In genomic region chr5:179698935-179699639, GRCh38 we compare ENCODE assay signal across 8 cellular contexts. TPM values are rescaled to one million over a fixed set of nuclear protein-coding genes. Genes with fewer than 3 reads are reported as not detected.
DNase-seq lines count a peak whose midpoint lies in the region; ATAC-seq, FAIRE-seq and TF ChIP-seq lines count a peak whose summit lies in the region.

CANX (plus strand) TSS chr5:179698967; CDS start chr5:179705682, 6,715 bp downstream.

- no peak for DNase-seq in activated CD8-positive, alpha-beta memory T cell treated with anti-CD3 and anti-CD28 coated beads, Interleukin-2, amount 10 ng/mL, durations not matched to agents 7 days and 5 days
- DNase-seq in activated CD8-positive, alpha-beta memory T cell treated with anti-CD3 and anti-CD28 coated beads, Interleukin-2, amount 50 U/mL, for 48 hours: no peak
- DNase-seq in cardiac fibroblast (ENCODE audit: low read depth in 2 of 2) (no peak), left lung (no peak), superior temporal gyrus (ENCODE audit: extremely low spot score) (peak; percentile 38), RCC 7860 (ENCODE audit: low spot score) (no peak), HK-2 (ENCODE audit: unreplicated experiment) (no peak)

- H3K36me3 ChIP-seq in KOPT-K1 (ENCODE audit: insufficient read depth, low read length) (peaks cover 39% of the 10 kb centered on the region), left lung (peaks cover 0 to 15% of the 10 kb centered on the region in 2 donors)

- intact Hi-C loops in left lung (cut with DNase I): no loop called here

- H3K4me1 ChIP-seq in left lung: peaks cover 3 to 57% of the 10 kb centered on the region in 2 donors

- H3K36me3 Mint-ChIP-seq in activated CD8-positive, alpha-beta memory T cell treated with anti-CD3 and anti-CD28 coated beads, Interleukin-2, amount 10 ng/mL, durations not matched to agents 7 days and 5 days: peaks cover 38% of the 10 kb centered on the region

- ATAC-seq in activated CD8-positive, alpha-beta memory T cell treated with anti-CD3 and anti-CD28 coated beads, Interleukin-2, amount 10 ng/mL, durations not matched to agents 7 days and 5 days: no peak
- ATAC-seq in left lung: peak; percentile 9

- peak within 1 kb of the TSS; percentile 93 for H3K4me3 Mint-ChIP-seq in activated CD8-positive, alpha-beta memory T cell treated with anti-CD3 and anti-CD28 coated beads, Interleukin-2, amount 10 ng/mL, durations not matched to agents 7 days and 5 days

- no peak for TF ChIP-seq CTCF in cardiac fibroblast (IDR thresholded peaks at IDR 0.05; ENCODE audit: low read depth, low read length)
- no peak for TF ChIP-seq CTCF in left lung (IDR thresholded peaks at IDR 0.05)

- H3K9me3 Mint-ChIP-seq in activated CD8-positive, alpha-beta memory T cell treated with anti-CD3 and anti-CD28 coated beads, Interleukin-2, amount 10 ng/mL, durations not matched to agents 7 days and 5 days (ENCODE audit: low read depth): no peaks in the 10 kb centered on the region

- H3K9me3 ChIP-seq in KOPT-K1 (ENCODE audit: insufficient read depth, low read length, poor library complexity, severe bottlenecking) (no peaks in the 10 kb centered on the region), left lung (no peaks in the 10 kb centered on the region)

- H3K27ac ChIP-seq in KOPT-K1 (ENCODE audit: low read depth, low read length, poor library complexity, severe bottlenecking) (peak within 1 kb of the TSS; percentile 98), left lung (peak within 1 kb of the TSS; percentile 97 to 99)

- H3K27me3 Mint-ChIP-seq in activated CD8-positive, alpha-beta memory T cell treated with anti-CD3 and anti-CD28 coated beads, Interleukin-2, amount 10 ng/mL, durations not matched to agents 7 days and 5 days: no peaks in the 10 kb centered on the region

- H3K4me3 ChIP-seq in cardiac fibroblast (replicated peaks in 1 of 2; ENCODE audit: low read depth in 2 of 2, low read length in 2 of 2): peak within 1 kb of the TSS; percentile 71 to 93
- H3K4me3 ChIP-seq in left lung: peak within 1 kb of the TSS; percentile 85 to 99

- H3K27me3 ChIP-seq in left lung: no peaks in the 10 kb centered on the region

- H3K27ac Mint-ChIP-seq in activated CD8-positive, alpha-beta memory T cell treated with anti-CD3 and anti-CD28 coated beads, Interleukin-2, amount 10 ng/mL, durations not matched to agents 7 days and 5 days: peak within 1 kb of the TSS; percentile 99

- FAIRE-seq in RCC 7860 (lab: Jason Lieb, UNC): no peak

- H3K4me1 Mint-ChIP-seq in activated CD8-positive, alpha-beta memory T cell treated with anti-CD3 and anti-CD28 coated beads, Interleukin-2, amount 10 ng/mL, durations not matched to agents 7 days and 5 days: peaks cover 45% of the 10 kb centered on the region

- CTCF ChIA-PET in activated CD8-positive, alpha-beta memory T cell treated with anti-CD3 and anti-CD28 coated beads, Interleukin-2, amount 10 ng/mL, durations not matched to agents 7 days and 5 days (lab: Charles Lee): interaction anchor here (1.7 kb wide), 1 partner anchor 76 kb away, joined by 6 read pairs; the partner anchor contains the start of gene HNRNPH1

RNA-seq across cellular contexts. Expression of gene CANX, which starts in this region (rescaled TPM):
- total RNA-seq in activated CD8-positive, alpha-beta memory T cell treated with anti-CD3 and anti-CD28 coated beads, Interleukin-2, amount 10 ng/mL, durations not matched to agents 7 days and 5 days: 100 to 1,000 TPM; 273 to 457 TPM
- 100 to 1,000 TPM; 577 to 872 TPM for total RNA-seq in left lung
